9 cellular contexts compared by ENCODE assay signal in the genomic region with DNA sequence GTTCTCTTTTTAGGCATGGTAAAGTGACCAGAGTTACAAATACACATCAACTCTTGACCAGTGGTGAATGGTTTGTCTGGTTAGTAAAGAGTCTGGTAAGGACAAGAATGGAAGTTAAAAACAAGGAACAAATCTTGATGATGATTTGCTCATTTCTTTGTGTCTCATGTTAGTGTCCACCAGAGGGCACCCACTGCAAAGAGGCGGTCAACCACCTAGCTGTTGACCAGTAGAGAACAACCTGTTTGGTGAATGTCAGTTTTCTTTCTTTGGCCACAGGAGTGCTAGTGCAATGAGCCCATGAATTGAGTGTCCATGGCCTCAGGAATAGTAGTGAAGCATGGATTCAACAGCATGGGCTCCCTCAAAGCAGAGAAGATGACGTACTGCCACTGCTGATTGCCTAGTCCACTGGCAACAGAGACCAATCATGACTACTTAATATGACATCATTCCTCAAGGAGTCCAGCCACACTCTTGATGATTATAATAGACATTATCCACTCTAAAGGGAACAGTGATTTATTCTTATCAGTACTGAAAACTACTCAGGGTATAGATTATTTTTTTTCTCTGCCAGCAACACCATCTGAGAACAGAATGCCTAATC. TPM values are rescaled to one million over a fixed set of nuclear protein-coding genes. Genes with fewer than 3 reads are reported as not detected.
A peak's percentile ranks its signal among the peaks of the same experiment; 100 is the strongest.
DNase-seq lines count a peak whose midpoint lies in the region; ATAC-seq and TF ChIP-seq lines count a peak whose summit lies in the region.
"Had no signal": no experiment of that assay in that cellular context is flagged by ENCODE, and none has a peak within 500 bp of the region (broad histone marks: within the 10 kb centered on the region; RNA-seq: fewer than 3 reads in every experiment).

No MANE protein-coding gene starts in this region.

- H2AFZ ChIP-seq in parathyroid adenoma = no peak overlapping the region

- no peak overlapping the region for H3K4me3 Mint-ChIP-seq in activated CD8-positive, alpha-beta memory T cell treated with anti-CD3 and anti-CD28 coated beads, Interleukin-2, amount 10 ng/mL, durations not matched to agents 7 days and 5 days
- H3K4me3 Mint-ChIP-seq: activated B cell treated with CpG ODN at 0.5 μM for 24 hours had no signal

- CTCF ChIA-PET in activated CD8-positive, alpha-beta memory T cell treated with anti-CD3 and anti-CD28 coated beads, Interleukin-2, amount 10 ng/mL, durations not matched to agents 7 days and 5 days (lab: Charles Lee) = no interaction called here

- H3K4me1 ChIP-seq in parathyroid adenoma = no peaks in the 10 kb centered on the region

- H3K27ac ChIP-seq in parathyroid adenoma (no peak overlapping the region), coronary artery (no peak overlapping the region)

- H3K9me3 ChIP-seq in parathyroid adenoma (ENCODE audit: control insufficient read depth, low read length) = no peaks in the 10 kb centered on the region

- DNase-seq in GM04504 (ENCODE audit: low read depth) = peak; percentile 19
- peak; percentile 75 for DNase-seq in NCI-H748 (lab: John Stamatoyannopoulos, UW; ENCODE audit: unreplicated experiment)
- DNase-seq in epithelial cell of esophagus (ENCODE audit: low read depth) = peak; percentile 29
- DNase-seq in activated CD8-positive, alpha-beta memory T cell treated with anti-CD3 and anti-CD28 coated beads, Interleukin-2, amount 10 ng/mL, durations not matched to agents 7 days and 5 days = no peak
- no peak for DNase-seq in coronary artery (ENCODE audit: low spot score)
- DNase-seq: activated B cell treated with CpG ODN at 0.5 μM for 24 hours had no signal

- H3K4me1 Mint-ChIP-seq in activated CD8-positive, alpha-beta memory T cell treated with anti-CD3 and anti-CD28 coated beads, Interleukin-2, amount 10 ng/mL, durations not matched to agents 7 days and 5 days = no peaks in the 10 kb centered on the region
- H3K4me1 Mint-ChIP-seq: activated B cell treated with CpG ODN at 0.5 μM for 24 hours had no signal

- no peaks in the 10 kb centered on the region for H3K36me3 Mint-ChIP-seq in activated CD8-positive, alpha-beta memory T cell treated with anti-CD3 and anti-CD28 coated beads, Interleukin-2, amount 10 ng/mL, durations not matched to agents 7 days and 5 days

- peaks cover 11% of the 10 kb centered on the region for H3K9me3 Mint-ChIP-seq in activated CD8-positive, alpha-beta memory T cell treated with anti-CD3 and anti-CD28 coated beads, Interleukin-2, amount 10 ng/mL, durations not matched to agents 7 days and 5 days (ENCODE audit: low read depth)
- H3K9me3 Mint-ChIP-seq: activated B cell treated with CpG ODN at 0.5 μM for 24 hours had no signal

- no peaks in the 10 kb centered on the region for H3K79me2 ChIP-seq in parathyroid adenoma

- no peaks in the 10 kb centered on the region for H3K27me3 ChIP-seq in parathyroid adenoma (ENCODE audit: control insufficient read depth, insufficient read depth, low read length)

- H3K36me3 ChIP-seq in parathyroid adenoma (ENCODE audit: control insufficient read depth, insufficient read depth, low read length) = no peaks in the 10 kb centered on the region

- TF ChIP-seq CTCF in epithelial cell of esophagus (IDR thresholded peaks at IDR 0.05; ENCODE audit: insufficient read depth, low read depth, low read length, missing control alignments) (peak; percentile 72), parathyroid adenoma (IDR thresholded peaks at IDR 0.05) (peak; percentile 83), coronary artery (IDR thresholded peaks at IDR 0.05) (no peak)

- no peak overlapping the region for H3K9ac ChIP-seq in parathyroid adenoma

- H3K27me3 Mint-ChIP-seq in activated CD8-positive, alpha-beta memory T cell treated with anti-CD3 and anti-CD28 coated beads, Interleukin-2, amount 10 ng/mL, durations not matched to agents 7 days and 5 days = no peaks in the 10 kb centered on the region
- H3K27me3 Mint-ChIP-seq: activated B cell treated with CpG ODN at 0.5 μM for 24 hours had no signal

- H3K4me3 ChIP-seq in epithelial cell of esophagus (ENCODE audit: low read length) (no peak overlapping the region), parathyroid adenoma (ENCODE audit: low read depth, low read length) (no peak overlapping the region), coronary artery (no peak overlapping the region)

- no peak overlapping the region for H3K4me2 ChIP-seq in parathyroid adenoma (ENCODE audit: low read length)

- H3K27ac Mint-ChIP-seq in activated CD8-positive, alpha-beta memory T cell treated with anti-CD3 and anti-CD28 coated beads, Interleukin-2, amount 10 ng/mL, durations not matched to agents 7 days and 5 days = no peak overlapping the region
- H3K27ac Mint-ChIP-seq: activated B cell treated with CpG ODN at 0.5 μM for 24 hours had no signal

- ATAC-seq in GM21825 (IDR thresholded peaks at IDR 0.05; ENCODE audit: unreplicated experiment) (peak; percentile 67), HG03469 (IDR thresholded peaks at IDR 0.05; ENCODE audit: unreplicated experiment) (no peak)
- ATAC-seq in activated CD8-positive, alpha-beta memory T cell treated with anti-CD3 and anti-CD28 coated beads, Interleukin-2, amount 10 ng/mL, durations not matched to agents 7 days and 5 days = no peak

RNA-seq across cellular contexts. Expression of a gene that starts 10.7 kb away (rescaled TPM):
- total RNA-seq in activated CD8-positive, alpha-beta memory T cell treated with anti-CD3 and anti-CD28 coated beads, Interleukin-2, amount 10 ng/mL, durations not matched to agents 7 days and 5 days = not detected
- total RNA-seq: activated B cell treated with CpG ODN at 0.5 μM for 24 hours had no signal

Comparison
In these comparisons a context has a peak if more than half of its experiments do, and no peak if none do; other contexts are left out.
1. DNase-seq: peak in GM04504 (single experiment), NCI-H748 (single experiment) and epithelial cell of esophagus (single experiment); none in activated CD8-positive, alpha-beta memory T cell treated with anti-CD3 and anti-CD28 coated beads, Interleukin-2, amount 10 ng/mL, durations not matched to agents 7 days and 5 days (single experiment) and coronary artery (single experiment).